1 cellular context compared by ENCODE assay signal in genomic region chr19:3532154-3533019, GRCh38.
TF ChIP-seq lines count a peak whose summit lies in the region.

No MANE protein-coding gene starts in this region.

TF ChIP-seq in HepG2, 621 proteins besides CTCF, POLR2A, EP300 and RAD21:
- peak; percentile 27; the same call in 1 of the 2 replicates for TF ChIP-seq ZNF768 (CRISPR knock-in tag; IDR thresholded peaks at IDR 0.05)
- no peak for TF ChIP-seq POGK (CRISPR knock-in tag; conservative IDR thresholded peaks at IDR 0.05)
- TF ChIP-seq AGO2 (optimal IDR thresholded peaks at IDR 0.05; ENCODE audit: low read depth, low read length), result peak; percentile 23
TF ChIP-seq in HepG2: peak in this region for 2.
